Comparison of ENCODE assay signal across 19 cellular contexts in genomic region chr11:64067257-64067993, GRCh38. TPM values are rescaled to one million over a fixed set of nuclear protein-coding genes. Genes with fewer than 3 reads are reported as not detected.
"Had no signal": no experiment of that assay in that cellular context is flagged by ENCODE, and none has a peak within 500 bp of the region (broad histone marks: within the 10 kb centered on the region; RNA-seq: fewer than 3 reads in every experiment).

No MANE protein-coding gene starts in this region.

- H3K27me3 ChIP-seq: colonic mucosa, pancreas, thyroid gland had no signal

- H3K36me3 ChIP-seq: colonic mucosa, heart left ventricle, pancreas, thyroid gland had no signal

- H3K36me3 Mint-ChIP-seq: activated CD4-positive, alpha-beta memory T cell treated with anti-CD3 and anti-CD28 coated beads for 36 hours had no signal

- ATAC-seq: foreskin keratinocyte, heart left ventricle, left ventricle myocardium superior, pancreas had no signal

- H3K27ac Mint-ChIP-seq: activated CD4-positive, alpha-beta memory T cell treated with anti-CD3 and anti-CD28 coated beads for 36 hours; activated T-helper 1 cell treated with anti-CD3 and anti-CD28 coated beads, Interleukin-12 subunit alpha, Interleukin-12 subunit beta, Interleukin-2, Interleukin-4 antibody, amounts not matched to agents 30 ng/mL and 10 ng/mL and 1 ng/mL, durations not matched to agents 14 hours and 24 hours and 36 hours; T-helper 2 cell treated with Interferon-gamma antibody and Interleukin-4, amounts not matched to agents 5 μg/mL and 100 μg/mL, for 36 hours had no signal

- H3K4me3 ChIP-seq: colonic mucosa, heart left ventricle, pancreas, thyroid gland had no signal

- H3K9me3 Mint-ChIP-seq: activated CD4-positive, alpha-beta memory T cell treated with anti-CD3 and anti-CD28 coated beads for 36 hours; activated T-helper 1 cell treated with anti-CD3 and anti-CD28 coated beads, Interleukin-12 subunit alpha, Interleukin-12 subunit beta, Interleukin-2, Interleukin-4 antibody, amounts not matched to agents 30 ng/mL and 10 ng/mL and 1 ng/mL, durations not matched to agents 14 hours and 24 hours and 36 hours; neural crest cell; T-helper 2 cell treated with Interferon-gamma antibody and Interleukin-4, amounts not matched to agents 5 μg/mL and 100 μg/mL, for 36 hours had no signal

- H3K4me3 Mint-ChIP-seq: activated CD4-positive, alpha-beta memory T cell treated with anti-CD3 and anti-CD28 coated beads for 36 hours; activated T-helper 1 cell treated with anti-CD3 and anti-CD28 coated beads, Interleukin-12 subunit alpha, Interleukin-12 subunit beta, Interleukin-2, Interleukin-4 antibody, amounts not matched to agents 30 ng/mL and 10 ng/mL and 1 ng/mL, durations not matched to agents 14 hours and 24 hours and 36 hours; neural crest cell; T-helper 2 cell treated with Interferon-gamma antibody and Interleukin-4, amounts not matched to agents 5 μg/mL and 100 μg/mL, for 36 hours had no signal

- H3K9me3 ChIP-seq: colonic mucosa, heart left ventricle, pancreas, thyroid gland had no signal

- DNase-seq: activated CD4-positive, alpha-beta memory T cell treated with anti-CD3 and anti-CD28 coated beads for 36 hours; activated CD4-positive, alpha-beta T cell treated with anti-CD3 and anti-CD28 coated beads for 1 hour; activated CD8-positive, alpha-beta memory T cell treated with anti-CD3 and anti-CD28 coated beads, Interleukin-2, amount 50 U/mL, for 4 hours; activated naive CD4-positive, alpha-beta T cell; colonic mucosa; foreskin keratinocyte; heart left ventricle; kidney; left ventricle myocardium superior; mesendoderm; pancreas; retina; stimulated activated CD4-positive, alpha-beta T cell treated with anti-CD3 and anti-CD28 coated beads, Interleukin-15, amount 100 ng/mL, for 24 hours; stimulated activated CD4-positive, alpha-beta T cell treated with anti-CD3 and anti-CD28 coated beads, Interleukin-4, amount 100 ng/mL, for 24 hours; thyroid gland had no signal

- H3K27ac ChIP-seq: colonic mucosa, foreskin keratinocyte, heart left ventricle, pancreas, thyroid gland had no signal

- H3K4me1 ChIP-seq: colonic mucosa, foreskin keratinocyte, pancreas, thyroid gland had no signal

RNA-seq across cellular contexts. Expression of gene FLRT1, which starts 31.7 kb away (rescaled TPM):
- total RNA-seq: activated T-helper 1 cell treated with anti-CD3 and anti-CD28 coated beads, Interleukin-12 subunit alpha, Interleukin-12 subunit beta, Interleukin-2, Interleukin-4 antibody, amounts not matched to agents 30 ng/mL and 10 ng/mL and 1 ng/mL, durations not matched to agents 14 hours and 24 hours and 36 hours; endothelial cell of umbilical vein; foreskin keratinocyte had no signal
- polyA plus RNA-seq: endothelial cell of umbilical vein, foreskin keratinocyte had no signal
